ENCODE assay signal across 19 cellular contexts in genomic region chr19:45294291-45295029, GRCh38. TPM values are rescaled to one million over a fixed set of nuclear protein-coding genes. Genes with fewer than 3 reads are reported as not detected.
DNase-seq lines count a peak whose midpoint lies in the region; ATAC-seq and TF ChIP-seq lines count a peak whose summit lies in the region.
"Had no signal": no experiment of that assay in that cellular context is flagged by ENCODE, and none has a peak within 500 bp of the region (broad histone marks: within the 10 kb centered on the region; RNA-seq: fewer than 3 reads in every experiment).

No MANE protein-coding gene starts in this region.

- H3K27me3 ChIP-seq in transverse colon, result no peaks in the 10 kb centered on the region

- no peak for TF ChIP-seq POLR2A in transverse colon (IDR thresholded peaks at IDR 0.05)

- no peak overlapping the region for H3K4me3 ChIP-seq in transverse colon
- H3K4me3 ChIP-seq: mucosa of descending colon had no signal

- no peaks in the 10 kb centered on the region for H3K9me3 ChIP-seq in transverse colon
- H3K9me3 ChIP-seq: mucosa of descending colon had no signal

- H3K4me1 ChIP-seq in transverse colon, result no peaks in the 10 kb centered on the region

- in situ Hi-C loops in transverse colon (cut with MboI; ENCODE audit: low pct_ligation_motif_present in 1 of 4, low pct_unique_long_range_greater_than_20kb in 1 of 4, low sequenced_read_pairs in 3 of 4), result no loop called here

- peak; percentile 13 for DNase-seq in DMS53 (lab: John Stamatoyannopoulos, UW)
- DNase-seq in DMS53 treated with DMSO at 0.1 percent for 48 hours (lab: John Stamatoyannopoulos, UW; ENCODE audit: unreplicated experiment), result no peak
- peak; percentile 73 for DNase-seq in Right ventricle myocardium superior
- peak; percentile 36 for DNase-seq in myocyte (ENCODE audit: low read depth)
- DNase-seq in superior temporal gyrus (ENCODE audit: extremely low spot score), result peak; percentile 39
- no peak for DNase-seq in NCI-H2107 (lab: John Stamatoyannopoulos, UW)
- no peak for DNase-seq in transverse colon
- DNase-seq: 8988T; activated CD4-positive, alpha-beta memory T cell treated with anti-CD3 and anti-CD28 coated beads, Interleukin-2, amount 10 ng/mL, durations not matched to agents 7 days and 5 days; CD4-positive, alpha-beta memory T cell; effector CD4-positive, alpha-beta T cell; mucosa of descending colon; NCI-H2081; SIG-M5 had no signal

- H3K27ac ChIP-seq in transverse colon, result no peak overlapping the region

- no peak for TF ChIP-seq CTCF in transverse colon (IDR thresholded peaks at IDR 0.05)

- intact Hi-C loops in Right ventricle myocardium superior (cut with DNase I), result no loop called here
- intact Hi-C loops in transverse colon (cut with DNase I; ENCODE audit: low total_unique reads), result no loop called here

- WGBS in transverse colon (ENCODE audit: low coverage in 1 of 2), 2 donors, result 84% methylated on average over 12 of the region's 12 CpGs; no CpG with 5 or more reads in 1 of the 2 donors

- no peak for TF ChIP-seq EP300 in transverse colon (IDR thresholded peaks at IDR 0.05; ENCODE audit: low read depth)

- H3K36me3 ChIP-seq in transverse colon, result no peaks in the 10 kb centered on the region

- peak; percentile 90 for ATAC-seq in Right ventricle myocardium superior (ENCODE audit: poor library complexity)
- ATAC-seq in HG03571 (IDR thresholded peaks at IDR 0.05; ENCODE audit: unreplicated experiment), result no peak
- ATAC-seq: mucosa of descending colon had no signal

RNA-seq across cellular contexts. Expression of gene CKM, which starts 28.2 kb away (rescaled TPM):
- total RNA-seq in Right ventricle myocardium superior (6,434 TPM), myocyte (1,914 and 2,511 TPM in 2 replicates), transverse colon (10 to 100 TPM in 2 of 4 donors, 1 to 10 TPM in 1, not detected in 1; 4.0 to 32.2 (median 27.9) TPM)
- 252 TPM for polyA plus RNA-seq in myocyte (2012)
- total RNA-seq: activated CD4-positive, alpha-beta memory T cell treated with anti-CD3 and anti-CD28 coated beads, Interleukin-2, amount 10 ng/mL, durations not matched to agents 7 days and 5 days; activated T-helper 17 cell treated with anti-CD3 and anti-CD28 coated beads, Interleukin-2, amount 50 U/mL, for 72 hours; astrocyte; CD4-positive, alpha-beta memory T cell; renal cortical epithelial cell had no signal
- polyA plus RNA-seq: CD4-positive, alpha-beta memory T cell had no signal

RNA-seq across cellular contexts. Expression of gene MARK4, which starts 43.4 kb away (rescaled TPM):
- total RNA-seq in Right ventricle myocardium superior (19.7 TPM), myocyte (20.9 and 26.7 TPM in 2 replicates), transverse colon (10 to 100 TPM; 11.0 to 40.8 (median 13.2) TPM)
- 35.5 TPM for polyA plus RNA-seq in myocyte (2012)

RNA-seq across cellular contexts. Expression of gene KLC3, which starts 46.1 kb away (rescaled TPM):
- not detected for total RNA-seq in Right ventricle myocardium superior
- total RNA-seq in myocyte, result not detected in 2 replicates
- polyA plus RNA-seq in myocyte (2012), result 0.09 TPM
- total RNA-seq in transverse colon, result not detected
- total RNA-seq: activated CD4-positive, alpha-beta memory T cell treated with anti-CD3 and anti-CD28 coated beads, Interleukin-2, amount 10 ng/mL, durations not matched to agents 7 days and 5 days; CD4-positive, alpha-beta memory T cell; fibroblast of villous mesenchyme; mucosa of descending colon had no signal
- polyA plus RNA-seq: CD4-positive, alpha-beta memory T cell had no signal

RNA-seq across cellular contexts. Expression of gene EXOC3L2, which starts 49.3 kb away (rescaled TPM):
- 1.3 TPM for total RNA-seq in Right ventricle myocardium superior
- not detected in 2 replicates for total RNA-seq in myocyte
- 0.04 TPM for polyA plus RNA-seq in myocyte (2012)
- total RNA-seq in transverse colon, result 1 to 10 TPM in 2 of 4 donors, under 1 TPM in 1, not detected in 1; 0.68 to 7.0 (median 1.1) TPM
- total RNA-seq: activated CD4-positive, alpha-beta memory T cell treated with anti-CD3 and anti-CD28 coated beads, Interleukin-2, amount 10 ng/mL, durations not matched to agents 7 days and 5 days; activated T-helper 17 cell treated with anti-CD3 and anti-CD28 coated beads, Interleukin-2, amount 50 U/mL, for 72 hours; CD4-positive, alpha-beta memory T cell; fibroblast of villous mesenchyme; renal cortical epithelial cell had no signal
- polyA plus RNA-seq: CD4-positive, alpha-beta memory T cell had no signal

Comparison
In these comparisons a context has a peak if more than half of its experiments do, and no peak if none do; other contexts are left out.
1. DNase-seq: peak in DMS53 (single experiment), Right ventricle myocardium superior (single experiment), myocyte (single experiment) and superior temporal gyrus (single experiment); none in DMS53 treated with DMSO at 0.1 percent for 48 hours (single experiment), NCI-H2107 (single experiment) and transverse colon (single experiment).
2. RNA of gene CKM, which starts 28.2 kb away (total RNA-seq): 6,434 TPM in Right ventricle myocardium superior (single experiment) and 1,914 to 2,511 TPM in myocyte; 4.0 to 32.2 TPM in transverse colon; every median in the first group is over 10 times any median in the second.